Comparison of ENCODE assay signal across 8 cellular contexts in genomic region chr5:17132444-17133083, GRCh38.
A peak's percentile ranks its signal among the peaks of the same experiment; 100 is the strongest.
DNase-seq lines count a peak whose midpoint lies in the region; ATAC-seq and TF ChIP-seq lines count a peak whose summit lies in the region.

No MANE protein-coding gene starts in this region.

- H3K27ac ChIP-seq in left ventricle myocardium inferior (replicated peaks) (no peak overlapping the region), endodermal cell (ENCODE audit: low read depth, low read length) (no peak overlapping the region), ovary (no peak overlapping the region)

- no peaks in the 10 kb centered on the region for H3K36me3 Mint-ChIP-seq in endodermal cell (ENCODE audit: low read depth)

- ATAC-seq in Right ventricle myocardium superior (ENCODE audit: poor library complexity) (no peak), HG03139 (IDR thresholded peaks at IDR 0.05; ENCODE audit: unreplicated experiment) (peak; percentile 62)

- TF ChIP-seq EP300 in ovary (IDR thresholded peaks at IDR 0.05) = no peak

- H3K9me3 ChIP-seq in left ventricle myocardium inferior (replicated peaks) (no peaks in the 10 kb centered on the region), endodermal cell (ENCODE audit: control insufficient read depth, low read length) (no peaks in the 10 kb centered on the region), ovary (no peaks in the 10 kb centered on the region)

- DNase-seq in left ventricle myocardium inferior (no peak), Right ventricle myocardium superior (no peak), NOMO-1 treated with dmso at 0.1 percent for 144 hours (lab: John Stamatoyannopoulos, UW; ENCODE audit: unreplicated experiment) (peak; percentile 9), endodermal cell (no peak), ovary (no peak), DMS153 treated with DMSO at 0.1 percent for 48 hours (lab: John Stamatoyannopoulos, UW; ENCODE audit: unreplicated experiment) (no peak)
- DNase-seq in activated CD4-positive, alpha-beta T cell treated with anti-CD3 and anti-CD28 coated beads for 4 hours = no peak

- H3K9me3 Mint-ChIP-seq in endodermal cell = peaks cover 3% of the 10 kb centered on the region

- peaks cover 14% of the 10 kb centered on the region for H3K4me1 Mint-ChIP-seq in endodermal cell

- no peaks in the 10 kb centered on the region for H3K27me3 Mint-ChIP-seq in endodermal cell (ENCODE audit: insufficient read depth)

- H3K4me1 ChIP-seq in left ventricle myocardium inferior (no peaks in the 10 kb centered on the region), endodermal cell (ENCODE audit: control insufficient read depth, insufficient read depth, low read length) (peaks cover 4% of the 10 kb centered on the region), ovary (ENCODE audit: insufficient read depth) (peaks cover 4% of the 10 kb centered on the region)

- 36 to 38% methylated on average over 4 of the region's 4 CpGs for WGBS in endodermal cell (ENCODE audit: insufficient coverage in 1 of 2, insufficient read length in 1 of 2), 2 experiments
- 53 to 54% (median 53%) methylated on average over 4 of the region's 4 CpGs for WGBS in ovary, 3 donors

- H3K27me3 ChIP-seq in left ventricle myocardium inferior (ENCODE audit: low read depth) (peaks cover 8% of the 10 kb centered on the region), endodermal cell (ENCODE audit: control insufficient read depth, insufficient read depth, low read length, poor library complexity, severe bottlenecking) (no peaks in the 10 kb centered on the region), ovary (no peaks in the 10 kb centered on the region)

- no peak for TF ChIP-seq POLR2A in ovary (IDR thresholded peaks at IDR 0.05)

- no peak overlapping the region for H3K27ac Mint-ChIP-seq in endodermal cell

- intact Hi-C loops in left ventricle myocardium inferior (cut with micrococcal nuclease) = loop anchor here (10.0 kb wide), 1 partner anchor 198 kb away; the partner anchor contains the start of gene MYO10
- intact Hi-C loops in Right ventricle myocardium superior (cut with DNase I) = loop anchor here (2.0 kb wide), 1 partner anchor 198 kb away; no protein-coding TSS in a partner anchor
- intact Hi-C loops in ovary (cut with DNase I) = loop anchor here in 2 of 4 donors (5.0 to 10.0 kb wide), 3 partner anchors 55 to 340 kb away; partner anchors contain the start of gene MYO10 (in 1 of the 2)

- H3K36me3 ChIP-seq in left ventricle myocardium inferior = no peaks in the 10 kb centered on the region
- no peaks in the 10 kb centered on the region for H3K36me3 ChIP-seq in endodermal cell (ENCODE audit: control insufficient read depth, insufficient read depth, low read length)
- H3K36me3 ChIP-seq in ovary = no peaks in the 10 kb centered on the region

- TF ChIP-seq CTCF in left ventricle myocardium inferior (IDR thresholded peaks at IDR 0.05; ENCODE audit: borderline replicate concordance) (peak; percentile 80), endodermal cell (conservative IDR thresholded peaks at IDR 0.05) (peak; percentile 84), ovary (IDR thresholded peaks at IDR 0.05) (peak; percentile 55 to 57 (median 56))

- H3K9ac ChIP-seq in endodermal cell (ENCODE audit: extremely low read depth, low read length, poor library complexity, severe bottlenecking) = no peak overlapping the region

- H3K4me3 ChIP-seq in left ventricle myocardium inferior (no peak overlapping the region), endodermal cell (ENCODE audit: low read length) (no peak overlapping the region), ovary (no peak overlapping the region)

- H3K4me3 Mint-ChIP-seq in endodermal cell = no peak overlapping the region
